19 cellular contexts compared by ENCODE assay signal in the genomic region with DNA sequence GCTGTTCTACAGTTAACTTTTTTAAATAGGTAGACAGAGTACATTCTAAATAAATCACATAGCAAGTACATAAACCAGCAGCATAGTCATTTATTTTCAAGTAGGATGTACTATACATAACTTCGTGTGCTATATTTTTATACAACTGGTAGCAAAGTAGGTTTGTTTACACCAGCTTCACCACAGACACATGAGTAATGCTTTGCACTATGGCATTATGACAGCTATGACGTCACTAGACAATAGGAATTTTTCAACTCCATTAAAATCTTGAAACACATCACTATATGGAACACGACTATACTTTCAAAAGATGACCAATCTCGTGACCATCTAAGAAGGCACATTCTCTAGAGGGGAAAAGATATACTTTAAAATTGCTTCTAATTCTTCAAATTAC. TPM values are rescaled to one million over a fixed set of nuclear protein-coding genes. Genes with fewer than 3 reads are reported as not detected.
A peak's percentile ranks its signal among the peaks of the same experiment; 100 is the strongest.
DNase-seq lines count a peak whose midpoint lies in the region; ATAC-seq and TF ChIP-seq lines count a peak whose summit lies in the region.
"Had no signal": no experiment of that assay in that cellular context is flagged by ENCODE, and none has a peak within 500 bp of the region (broad histone marks: within the 10 kb centered on the region; RNA-seq: fewer than 3 reads in every experiment).

No MANE protein-coding gene starts in this region.

- TF ChIP-seq CTCF in AG09309 (IDR thresholded peaks at IDR 0.05; ENCODE audit: control insufficient read depth, insufficient read depth, low read depth, low read length, missing control alignments) (no peak), astrocyte of the spinal cord (IDR thresholded peaks at IDR 0.05; ENCODE audit: low read depth, low read length) (no peak), fibroblast of the aortic adventitia (IDR thresholded peaks at IDR 0.05; ENCODE audit: insufficient read depth, low read length) (no peak)

- H3K4me3 ChIP-seq in AG09309 (ENCODE audit: control insufficient read depth, low read depth, low read length) (no peak overlapping the region), astrocyte of the spinal cord (ENCODE audit: low read depth, low read length) (no peak overlapping the region), fibroblast of the aortic adventitia (ENCODE audit: low read depth, low read length) (no peak overlapping the region)
- H3K4me3 ChIP-seq: BLaER1 treated with 17β-estradiol and CSF1 and Interleukin-3, amounts not matched to agents 10 nM and 100 nM; sigmoid colon; SJCRH30 had no signal

- in situ Hi-C loops in astrocyte of the spinal cord (cut with HindIII; ENCODE audit: low sequenced_read_pairs): no loop called here

- DNase-seq in AG09309 (ENCODE audit: low read depth) (peak; percentile 17), HCEC 1CT (peak; percentile 75), astrocyte of the spinal cord (ENCODE audit: low read depth, low spot score) (peak; percentile 37), fibroblast of the aortic adventitia (ENCODE audit: low read depth) (peak; percentile 65), nucleus accumbens (lab: John Stamatoyannopoulos, UW) (no peak)
- no peak for DNase-seq in stimulated activated CD4-positive, alpha-beta T cell treated with anti-CD3 and anti-CD28 coated beads, Interleukin-15, amount 100 ng/mL, for 24 hours
- DNase-seq in effector CD8-positive, alpha-beta T cell (lab: John Stamatoyannopoulos, UW): no peak
- DNase-seq: activated effector memory CD4-positive, alpha-beta T cell treated with Interleukin-2 at 50 U/mL for 16 hours; DMS53; effector memory CD4-positive, alpha-beta T cell; H9; KBM-7; occipital lobe; sigmoid colon; SJCRH30; stimulated activated CD4-positive, alpha-beta T cell treated with anti-CD3 and anti-CD28 coated beads, Interleukin-4, amount 100 ng/mL, for 4 hours; T1000 had no signal

- no peak for ATAC-seq in GM18520 (IDR thresholded peaks at IDR 0.05; ENCODE audit: unreplicated experiment)

RNA-seq across cellular contexts. Expression of a gene that starts 3.5 kb away (rescaled TPM):
- total RNA-seq in fibroblast of the aortic adventitia (ENCODE audit: low replicate concordance): not detected in 2 replicates
- total RNA-seq: H9, occipital lobe, sigmoid colon had no signal

RNA-seq across cellular contexts. Expression of a gene that starts 23.9 kb away (rescaled TPM):
- 0.09 TPM in 1 of 2 replicates, not detected in the other for total RNA-seq in fibroblast of the aortic adventitia (ENCODE audit: low replicate concordance)
- total RNA-seq: sigmoid colon, SJCRH30 had no signal

Comparison
In these comparisons a context has a peak if more than half of its experiments do, and no peak if none do; other contexts are left out.
1. DNase-seq: peak in AG09309 (single experiment), HCEC 1CT (single experiment), astrocyte of the spinal cord (single experiment) and fibroblast of the aortic adventitia (single experiment); none in stimulated activated CD4-positive, alpha-beta T cell treated with anti-CD3 and anti-CD28 coated beads, Interleukin-15, amount 100 ng/mL, for 24 hours (single experiment), nucleus accumbens (0 of 56) and effector CD8-positive, alpha-beta T cell (single experiment).